Comparison of ENCODE assay signal across 11 cellular contexts in genomic region chr15:62658498-62658897, GRCh38.
DNase-seq lines count a peak whose midpoint lies in the region; ATAC-seq and TF ChIP-seq lines count a peak whose summit lies in the region.
"Had no signal": no experiment of that assay in that cellular context is flagged by ENCODE, and none has a peak within 500 bp of the region (broad histone marks: within the 10 kb centered on the region; RNA-seq: fewer than 3 reads in every experiment).

No MANE protein-coding gene starts in this region.

- no peaks in the 10 kb centered on the region for H3K27me3 ChIP-seq in left ventricle myocardium inferior (ENCODE audit: low read depth)

- peak overlapping the region; percentile 7 to 72 for H3K4me3 Mint-ChIP-seq in CD14-positive monocyte
- H3K4me3 Mint-ChIP-seq: CD8-positive, alpha-beta T cell had no signal

- H3K4me3 ChIP-seq in NB4 (ENCODE audit: low read depth, low read length) (no peak overlapping the region), left ventricle myocardium inferior (no peak overlapping the region)
- H3K4me3 ChIP-seq: thoracic aorta had no signal

- peaks cover 0 to 2% (median 0%) of the 10 kb centered on the region in 7 donors for H3K9me3 Mint-ChIP-seq in CD14-positive monocyte

- H3K27ac Mint-ChIP-seq in CD14-positive monocyte, result peak overlapping the region; percentile 75 to 91 (median 85)
- H3K27ac Mint-ChIP-seq: CD8-positive, alpha-beta T cell had no signal

- peaks cover 3% of the 10 kb centered on the region for H3K9me3 ChIP-seq in left ventricle myocardium inferior (replicated peaks)
- H3K9me3 ChIP-seq: thoracic aorta had no signal

- H3K36me3 Mint-ChIP-seq in CD14-positive monocyte, result peaks cover 0 to 3% of the 10 kb centered on the region in 2 donors
- H3K36me3 Mint-ChIP-seq: CD8-positive, alpha-beta T cell had no signal

- peaks cover 39% of the 10 kb centered on the region for H3K36me3 ChIP-seq in left ventricle myocardium inferior

- peaks cover 0 to 6% (median 0%) of the 10 kb centered on the region in 3 donors for H3K27me3 Mint-ChIP-seq in CD14-positive monocyte (ENCODE audit: low read depth in 3 of 3)

- peaks cover 14% of the 10 kb centered on the region for H3K4me1 ChIP-seq in left ventricle myocardium inferior

- ATAC-seq in GM18520 (IDR thresholded peaks at IDR 0.05; ENCODE audit: unreplicated experiment) (no peak), SK-N-SH treated with all-trans-retinoic acid at 6 μM for 48 hours (no peak)
- ATAC-seq: CD8-positive, alpha-beta T cell had no signal

- peak overlapping the region; percentile 16 for H3K27ac ChIP-seq in left ventricle myocardium inferior (replicated peaks)

- no peak for TF ChIP-seq POLR2A in NB4 (IDR thresholded peaks at IDR 0.05; ENCODE audit: extremely low read depth, insufficient read length)

- peaks cover 25% of the 10 kb centered on the region for H3K4me1 Mint-ChIP-seq in CD14-positive monocyte

- peak; percentile 79 for DNase-seq in CD14-positive monocyte (ENCODE audit: low spot score)
- peak; percentile 29 for DNase-seq in GM19240 (ENCODE audit: insufficient read length, low spot score)
- peak; percentile 7 for DNase-seq in NB4 (ENCODE audit: low read depth)
- DNase-seq in left ventricle myocardium inferior, result no peak
- no peak for DNase-seq in dedifferentiated amniotic fluid mesenchymal stem cell (ENCODE audit: extremely low spot score)
- DNase-seq in DMS153 treated with DMSO at 0.1 percent for 48 hours (lab: John Stamatoyannopoulos, UW; ENCODE audit: unreplicated experiment), result no peak
- DNase-seq: activated CD4-positive, CD25-positive, alpha-beta regulatory T cell treated with anti-CD3 and anti-CD28 coated beads, Interleukin-2, amount 50 U/mL, for 72 hours; CD8-positive, alpha-beta T cell had no signal

- intact Hi-C loops in CD14-positive monocyte (cut with micrococcal nuclease) (no loop called here), left ventricle myocardium inferior (cut with micrococcal nuclease) (loop anchor here (10.0 kb wide), 1 partner anchor 264 kb away; the partner anchor contains the start of gene TLN2)

- no peak for TF ChIP-seq CTCF in CD14-positive monocyte (IDR thresholded peaks at IDR 0.05)
- TF ChIP-seq CTCF in NB4 (IDR thresholded peaks at IDR 0.05; ENCODE audit: low read depth, low read length), result no peak
- no peak for TF ChIP-seq CTCF in left ventricle myocardium inferior (IDR thresholded peaks at IDR 0.05; ENCODE audit: borderline replicate concordance)

TF ChIP-seq in SK-N-SH treated with all-trans-retinoic acid at 6 μM for 48 hours, 23 proteins besides CTCF, POLR2A, EP300 and RAD21:
- TF ChIP-seq CSDC2 (CRISPR knock-in tag; IDR thresholded peaks at IDR 0.05), result no peak
- no peak for TF ChIP-seq PPARA (CRISPR knock-in tag; IDR thresholded peaks at IDR 0.05; ENCODE audit: borderline replicate concordance)
- TF ChIP-seq ZFP30 (CRISPR knock-in tag; IDR thresholded peaks at IDR 0.05), result no peak
- no peak for TF ChIP-seq ZFP3 (CRISPR knock-in tag; IDR thresholded peaks at IDR 0.05)
- TF ChIP-seq ZNF8 (CRISPR knock-in tag; IDR thresholded peaks at IDR 0.05), result no peak
- no peak for TF ChIP-seq CSRNP3 (CRISPR knock-in tag; IDR thresholded peaks at IDR 0.05)
- TF ChIP-seq SNAI2 (CRISPR knock-in tag; IDR thresholded peaks at IDR 0.05), result no peak
- TF ChIP-seq BACH2 (CRISPR knock-in tag; IDR thresholded peaks at IDR 0.05; ENCODE audit: borderline replicate concordance), result no peak
- no peak for TF ChIP-seq PATZ1 (CRISPR knock-in tag; IDR thresholded peaks at IDR 0.05; ENCODE audit: borderline replicate concordance)
- no peak for TF ChIP-seq ARNTL (CRISPR knock-in tag; IDR thresholded peaks at IDR 0.05; ENCODE audit: borderline replicate concordance, low read depth)
- TF ChIP-seq ZNF565 (CRISPR knock-in tag; conservative IDR thresholded peaks at IDR 0.05; ENCODE audit: low read depth), result no peak
- TF ChIP-seq ESRRG (CRISPR knock-in tag; IDR thresholded peaks at IDR 0.05), result no peak
- no peak for TF ChIP-seq GLIS3 (CRISPR knock-in tag; IDR thresholded peaks at IDR 0.05)

Comparison
In these comparisons a context has a peak if more than half of its experiments do, and no peak if none do; other contexts are left out.
1. DNase-seq: peak in CD14-positive monocyte (single experiment), GM19240 (single experiment) and NB4 (single experiment); none in left ventricle myocardium inferior (single experiment), dedifferentiated amniotic fluid mesenchymal stem cell (single experiment) and DMS153 treated with DMSO at 0.1 percent for 48 hours (single experiment).